1 cellular context compared by ENCODE assay signal in the genomic region with DNA sequence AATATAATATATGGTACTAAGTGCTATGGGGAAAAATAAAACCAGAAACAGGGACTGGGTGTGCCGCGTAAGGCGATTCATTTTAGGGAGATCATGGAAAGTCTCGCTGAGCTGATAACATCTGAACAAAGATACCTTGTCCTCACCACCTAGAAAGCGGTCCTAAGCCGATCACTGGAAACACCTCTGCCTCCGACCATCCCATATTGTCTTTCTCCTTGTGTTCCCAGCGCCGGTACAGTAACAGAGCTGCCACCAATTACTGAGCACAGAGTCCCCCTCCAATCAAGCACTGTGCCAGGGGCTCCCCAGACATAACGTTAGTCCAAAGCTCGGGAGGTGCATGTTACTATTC.
TF ChIP-seq lines count a peak whose summit lies in the region.

No MANE protein-coding gene starts in this region.

TF ChIP-seq in SK-N-SH, 30 proteins besides CTCF, POLR2A, EP300 and RAD21 (continued from another document):
- TF ChIP-seq, protein P1, sequence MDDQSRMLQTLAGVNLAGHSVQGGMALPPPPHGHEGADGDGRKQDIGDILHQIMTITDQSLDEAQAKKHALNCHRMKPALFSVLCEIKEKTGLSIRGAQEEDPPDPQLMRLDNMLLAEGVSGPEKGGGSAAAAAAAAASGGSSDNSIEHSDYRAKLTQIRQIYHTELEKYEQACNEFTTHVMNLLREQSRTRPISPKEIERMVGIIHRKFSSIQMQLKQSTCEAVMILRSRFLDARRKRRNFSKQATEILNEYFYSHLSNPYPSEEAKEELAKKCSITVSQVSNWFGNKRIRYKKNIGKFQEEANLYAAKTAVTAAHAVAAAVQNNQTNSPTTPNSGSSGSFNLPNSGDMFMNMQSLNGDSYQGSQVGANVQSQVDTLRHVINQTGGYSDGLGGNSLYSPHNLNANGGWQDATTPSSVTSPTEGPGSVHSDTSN (IDR thresholded peaks at IDR 0.05) = no peak
- TF ChIP-seq TAF1 (IDR thresholded peaks at IDR 0.05; ENCODE audit: borderline replicate concordance, low read depth, low read length) (no peak), RFX5 (IDR thresholded peaks at IDR 0.05; ENCODE audit: low read length) (no peak), SMC3 (IDR thresholded peaks at IDR 0.05; ENCODE audit: low read depth, low read length) (no peak), NFIC (IDR thresholded peaks at IDR 0.05; ENCODE audit: borderline replicate concordance) (no peak), MXI1 (IDR thresholded peaks at IDR 0.05; ENCODE audit: low read depth, low read length) (no peak), GABPA (IDR thresholded peaks at IDR 0.05; ENCODE audit: low read depth) (no peak), ELF1 (IDR thresholded peaks at IDR 0.05) (no peak), FOXJ3 (CRISPR knock-in tag; IDR thresholded peaks at IDR 0.05) (no peak)
- TF ChIP-seq, protein P2, sequence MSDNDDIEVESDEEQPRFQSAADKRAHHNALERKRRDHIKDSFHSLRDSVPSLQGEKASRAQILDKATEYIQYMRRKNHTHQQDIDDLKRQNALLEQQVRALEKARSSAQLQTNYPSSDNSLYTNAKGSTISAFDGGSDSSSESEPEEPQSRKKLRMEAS (IDR thresholded peaks at IDR 0.05; ENCODE audit: low read depth) = no peak
